In genomic region chr10:29849434-29849833, GRCh38 we compare ENCODE assay signal across 9 cellular contexts.
DNase-seq lines count a peak whose midpoint lies in the region; ATAC-seq and TF ChIP-seq lines count a peak whose summit lies in the region.
"Had no signal": no experiment of that assay in that cellular context is flagged by ENCODE, and none has a peak within 500 bp of the region (broad histone marks: within the 10 kb centered on the region; RNA-seq: fewer than 3 reads in every experiment).

No MANE protein-coding gene starts in this region.

- H3K4me3 ChIP-seq in skeletal muscle cell (ENCODE audit: low read depth, low read length), result peak overlapping the region; percentile 28

- DNase-seq in ELR (ENCODE audit: low read depth) (peak; percentile 88), glomerular visceral epithelial cell (ENCODE audit: extremely low spot score) (peak; percentile 70), skeletal muscle cell (ENCODE audit: low read depth) (peak; percentile 58), D341Med (ENCODE audit: low spot score) (no peak), NCI-H82 (lab: John Stamatoyannopoulos, UW) (no peak)
- DNase-seq: hippocampal formation had no signal

- ATAC-seq in SK-N-SH treated with all-trans-retinoic acid at 6 μM for 48 hours, result peak; percentile 86
- no peak for ATAC-seq in HG02852 (IDR thresholded peaks at IDR 0.05; ENCODE audit: unreplicated experiment)
- ATAC-seq in HG02759 (IDR thresholded peaks at IDR 0.05; ENCODE audit: unreplicated experiment), result no peak

TF ChIP-seq in SK-N-SH treated with all-trans-retinoic acid at 6 μM for 48 hours, 23 proteins besides CTCF, POLR2A, EP300 and RAD21:
- TF ChIP-seq PPARA (CRISPR knock-in tag; IDR thresholded peaks at IDR 0.05; ENCODE audit: borderline replicate concordance) (no peak), ZC3H10 (CRISPR knock-in tag; IDR thresholded peaks at IDR 0.05) (no peak), OSR1 (CRISPR knock-in tag; IDR thresholded peaks at IDR 0.05) (no peak), ZFP3 (CRISPR knock-in tag; IDR thresholded peaks at IDR 0.05) (no peak), SNAI2 (CRISPR knock-in tag; IDR thresholded peaks at IDR 0.05) (no peak), ARNTL (CRISPR knock-in tag; IDR thresholded peaks at IDR 0.05; ENCODE audit: borderline replicate concordance, low read depth) (no peak), BACH2 (CRISPR knock-in tag; IDR thresholded peaks at IDR 0.05; ENCODE audit: borderline replicate concordance) (no peak), TCF4 (CRISPR knock-in tag; IDR thresholded peaks at IDR 0.05; ENCODE audit: borderline replicate concordance) (no peak)
- TF ChIP-seq, protein P1, sequence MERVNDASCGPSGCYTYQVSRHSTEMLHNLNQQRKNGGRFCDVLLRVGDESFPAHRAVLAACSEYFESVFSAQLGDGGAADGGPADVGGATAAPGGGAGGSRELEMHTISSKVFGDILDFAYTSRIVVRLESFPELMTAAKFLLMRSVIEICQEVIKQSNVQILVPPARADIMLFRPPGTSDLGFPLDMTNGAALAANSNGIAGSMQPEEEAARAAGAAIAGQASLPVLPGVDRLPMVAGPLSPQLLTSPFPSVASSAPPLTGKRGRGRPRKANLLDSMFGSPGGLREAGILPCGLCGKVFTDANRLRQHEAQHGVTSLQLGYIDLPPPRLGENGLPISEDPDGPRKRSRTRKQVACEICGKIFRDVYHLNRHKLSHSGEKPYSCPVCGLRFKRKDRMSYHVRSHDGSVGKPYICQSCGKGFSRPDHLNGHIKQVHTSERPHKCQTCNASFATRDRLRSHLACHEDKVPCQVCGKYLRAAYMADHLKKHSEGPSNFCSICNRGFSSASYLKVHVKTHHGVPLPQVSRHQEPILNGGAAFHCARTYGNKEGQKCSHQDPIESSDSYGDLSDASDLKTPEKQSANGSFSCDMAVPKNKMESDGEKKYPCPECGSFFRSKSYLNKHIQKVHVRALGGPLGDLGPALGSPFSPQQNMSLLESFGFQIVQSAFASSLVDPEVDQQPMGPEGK (CRISPR knock-in tag; IDR thresholded peaks at IDR 0.05; ENCODE audit: borderline replicate concordance), result no peak

Comparison
In these comparisons a context has a peak if more than half of its experiments do, and no peak if none do; other contexts are left out.
1. DNase-seq: peak in ELR (single experiment), glomerular visceral epithelial cell (single experiment) and skeletal muscle cell (single experiment); none in D341Med (single experiment) and NCI-H82 (single experiment).